Comparison of ENCODE assay signal across 20 cellular contexts in the genomic region with DNA sequence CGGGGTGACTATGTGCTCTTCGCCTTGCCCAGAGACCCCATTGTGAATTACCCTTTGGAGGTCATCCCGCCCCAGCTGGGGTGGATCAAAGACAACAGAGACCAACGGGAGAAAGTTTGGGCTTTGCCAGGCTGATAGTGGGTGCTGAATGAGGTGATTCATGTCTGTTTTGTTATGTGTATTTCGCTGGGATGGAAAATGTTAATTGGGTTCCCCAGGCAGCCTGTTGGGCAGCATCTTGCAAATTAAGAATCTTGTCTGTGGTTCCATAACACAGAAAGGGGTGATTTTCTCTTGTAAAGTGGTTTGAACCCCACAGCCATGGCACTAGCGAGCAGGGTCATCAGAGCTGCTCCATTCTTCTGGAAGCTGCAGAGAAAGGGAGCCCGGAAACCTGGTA.
A peak's percentile ranks its signal among the peaks of the same experiment; 100 is the strongest.
DNase-seq lines count a peak whose midpoint lies in the region; ATAC-seq and TF ChIP-seq lines count a peak whose summit lies in the region.
"Had no signal": no experiment of that assay in that cellular context is flagged by ENCODE, and none has a peak within 500 bp of the region (broad histone marks: within the 10 kb centered on the region; RNA-seq: fewer than 3 reads in every experiment).

No MANE protein-coding gene starts in this region.

- H3K27me3 Mint-ChIP-seq in endodermal cell (ENCODE audit: insufficient read depth), result no peaks in the 10 kb centered on the region

- H3K4me3 Mint-ChIP-seq in endodermal cell, result peak overlapping the region; percentile 62
- H3K4me3 Mint-ChIP-seq: B cell, IgD-negative memory B cell had no signal

- no peak overlapping the region for H3K27ac ChIP-seq in endodermal cell (ENCODE audit: low read depth, low read length)
- peak overlapping the region; percentile 90 for H3K27ac ChIP-seq in iPS-20b (ENCODE audit: low read length)
- H3K27ac ChIP-seq in right lobe of liver, result no peak overlapping the region
- H3K27ac ChIP-seq: 22Rv1, GM23248 had no signal

- no peak for TF ChIP-seq POLR2A in right lobe of liver (IDR thresholded peaks at IDR 0.05)

- no peak overlapping the region for H3K4me3 ChIP-seq in endodermal cell (ENCODE audit: low read length)
- peak overlapping the region; percentile 99 for H3K4me3 ChIP-seq in iPS-20b (ENCODE audit: low read length)
- no peak overlapping the region for H3K4me3 ChIP-seq in right lobe of liver
- H3K4me3 ChIP-seq: GM23248 had no signal

- H3K36me3 ChIP-seq in endodermal cell (ENCODE audit: control insufficient read depth, insufficient read depth, low read length), result no peaks in the 10 kb centered on the region
- peaks cover 16% of the 10 kb centered on the region for H3K36me3 ChIP-seq in iPS-20b (ENCODE audit: insufficient read depth, low read depth, low read length)
- H3K36me3 ChIP-seq in right lobe of liver, result no peaks in the 10 kb centered on the region

- no peak overlapping the region for H3K9ac ChIP-seq in endodermal cell (ENCODE audit: extremely low read depth, low read length, poor library complexity, severe bottlenecking)
- peak overlapping the region; percentile 98 for H3K9ac ChIP-seq in iPS-20b (ENCODE audit: low read depth, low read length)
- H3K9ac ChIP-seq: GM23248 had no signal

- 33 to 36% methylated on average over 5 to 7 of the region's 7 CpGs for WGBS in endodermal cell (ENCODE audit: insufficient coverage in 1 of 2, insufficient read length in 1 of 2), 2 experiments
- 68% methylated on average over 6 of the region's 7 CpGs for WGBS in right lobe of liver (ENCODE audit: insufficient coverage, low coverage, low lambda C conversion rate, missing lambda C conversion rate)

- H3K27me3 ChIP-seq in endodermal cell (ENCODE audit: control insufficient read depth, insufficient read depth, low read length, poor library complexity, severe bottlenecking) (no peaks in the 10 kb centered on the region), iPS-20b (ENCODE audit: insufficient read depth, low read length) (no peaks in the 10 kb centered on the region), right lobe of liver (no peaks in the 10 kb centered on the region)

- peaks cover 77% of the 10 kb centered on the region for H3K4me1 Mint-ChIP-seq in endodermal cell
- H3K4me1 Mint-ChIP-seq: B cell had no signal

- H3K4me1 ChIP-seq in endodermal cell (ENCODE audit: control insufficient read depth, insufficient read depth, low read length) (peaks cover 29% of the 10 kb centered on the region), iPS-20b (ENCODE audit: insufficient read depth, low read length) (peaks cover 50% of the 10 kb centered on the region), right lobe of liver (no peaks in the 10 kb centered on the region)

- H3K9me3 Mint-ChIP-seq in endodermal cell, result no peaks in the 10 kb centered on the region
- H3K9me3 Mint-ChIP-seq: IgD-negative memory B cell had no signal

- H3K9me3 ChIP-seq in endodermal cell (ENCODE audit: control insufficient read depth, low read length) (no peaks in the 10 kb centered on the region), iPS-20b (ENCODE audit: insufficient read depth, low read depth, low read length) (no peaks in the 10 kb centered on the region), right lobe of liver (no peaks in the 10 kb centered on the region)

- no peak for ATAC-seq in Right ventricle myocardium superior (ENCODE audit: poor library complexity)
- ATAC-seq in right lobe of liver, result no peak
- ATAC-seq in HG03442 (IDR thresholded peaks at IDR 0.05; ENCODE audit: unreplicated experiment), result no peak
- ATAC-seq: Panc1 had no signal

- H3K36me3 Mint-ChIP-seq in endodermal cell (ENCODE audit: low read depth), result no peaks in the 10 kb centered on the region
- H3K36me3 Mint-ChIP-seq: IgD-negative memory B cell had no signal

- TF ChIP-seq CTCF in endodermal cell (conservative IDR thresholded peaks at IDR 0.05) (no peak), right lobe of liver (IDR thresholded peaks at IDR 0.05) (no peak)

- DNase-seq in cardiac septum (ENCODE audit: low spot score) (peak; percentile 12), Right ventricle myocardium superior (no peak), endodermal cell (peak; percentile 82), AG08395 (ENCODE audit: low spot score) (no peak), D341Med (ENCODE audit: low spot score) (no peak), right lobe of liver (no peak)
- DNase-seq: DMS 273 treated with DMSO at 0.1 percent for 48 hours, GF-D8, GM23248, Karpas-422, NCI-H1417 treated with DMSO at 0.1 percent for 48 hours, NCI-H187 treated with DMSO at 0.1 percent for 48 hours, NCI-H345, NCI-H524 treated with DMSO at 0.1 percent for 48 hours had no signal

- intact Hi-C loops in cardiac septum (cut with DNase I) (loop anchor here (10.0 kb wide), 1 partner anchor 57 kb away; no protein-coding TSS in a partner anchor), Right ventricle myocardium superior (cut with DNase I) (no loop called here), right lobe of liver (cut with DNase I) (no loop called here)

- peak overlapping the region; percentile 86 for H3K27ac Mint-ChIP-seq in endodermal cell
- H3K27ac Mint-ChIP-seq: B cell, IgD-negative memory B cell had no signal

Comparison
In these comparisons a context has a peak if more than half of its experiments do, and no peak if none do; other contexts are left out.
1. DNase-seq: peak in cardiac septum (single experiment) and endodermal cell (single experiment); none in Right ventricle myocardium superior (single experiment), AG08395 (single experiment), D341Med (single experiment) and right lobe of liver (0 of 3).